Comparison of ENCODE assay signal across 22 cellular contexts in genomic region chr12:49951411-49952105, GRCh38. TPM values are rescaled to one million over a fixed set of nuclear protein-coding genes. Genes with fewer than 3 reads are reported as not detected.
DNase-seq lines count a peak whose midpoint lies in the region; ATAC-seq and TF ChIP-seq lines count a peak whose summit lies in the region.
"Had no signal": no experiment of that assay in that cellular context is flagged by ENCODE, and none has a peak within 500 bp of the region (broad histone marks: within the 10 kb centered on the region; RNA-seq: fewer than 3 reads in every experiment).

No MANE protein-coding gene starts in this region.

- peak; percentile 21 for DNase-seq in activated naive CD8-positive, alpha-beta T cell treated with anti-CD3 and anti-CD28 coated beads, Interleukin-2, amount 10 ng/mL, durations not matched to agents 7 days and 5 days
- DNase-seq in activated naive CD8-positive, alpha-beta T cell treated with anti-CD3 and anti-CD28 coated beads, Interleukin-2, amount 50 U/mL, for 24 hours = no peak
- peak; percentile 31 for DNase-seq in RWPE2 (ENCODE audit: low spot score)
- peak; percentile 20 to 56 for DNase-seq in left lung
- peak; percentile 54 for DNase-seq in upper lobe of right lung
- no peak for DNase-seq in effector CD4-positive, alpha-beta T cell
- DNase-seq: 8988T; CD8-positive, alpha-beta T cell; EL; KBM-7; NCI-H146; NCI-H2029 treated with DMSO at 0.1 percent for 48 hours; NCI-H2171; NCI-H446 treated with DMSO at 0.1 percent for 48 hours; SHP77 had no signal

- intact Hi-C loops in left lung (cut with DNase I) = no loop called here
- intact Hi-C loops in upper lobe of right lung (cut with DNase I) = no loop called here

- H3K27ac ChIP-seq in RWPE2 (ENCODE audit: poor library complexity, severe bottlenecking) = no peak overlapping the region
- no peak overlapping the region for H3K27ac ChIP-seq in left lung
- H3K27ac ChIP-seq in upper lobe of right lung = no peak overlapping the region
- H3K27ac ChIP-seq: SK-N-MC had no signal

- TF ChIP-seq CTCF in RWPE2 (IDR thresholded peaks at IDR 0.05; ENCODE audit: poor library complexity, severe bottlenecking) (no peak), left lung (IDR thresholded peaks at IDR 0.05) (no peak), upper lobe of right lung (IDR thresholded peaks at IDR 0.05) (no peak)

- H3K36me3 ChIP-seq in RWPE2 (ENCODE audit: low read depth) (no peaks in the 10 kb centered on the region), left lung (no peaks in the 10 kb centered on the region), upper lobe of right lung (no peaks in the 10 kb centered on the region)

- H3K27me3 ChIP-seq in RWPE2 (ENCODE audit: insufficient read depth, poor library complexity, severe bottlenecking) (no peaks in the 10 kb centered on the region), left lung (peaks cover 17 to 63% of the 10 kb centered on the region in 2 donors), upper lobe of right lung (peaks cover 30% of the 10 kb centered on the region)

- H3K4me3 Mint-ChIP-seq in activated naive CD8-positive, alpha-beta T cell treated with anti-CD3 and anti-CD28 coated beads, Interleukin-2, amount 10 ng/mL, durations not matched to agents 7 days and 5 days = no peak overlapping the region
- H3K4me3 Mint-ChIP-seq in activated naive CD8-positive, alpha-beta T cell treated with anti-CD3 and anti-CD28 coated beads, Interleukin-2, amount 50 U/mL, for 24 hours = no peak overlapping the region
- H3K4me3 Mint-ChIP-seq: B cell; CD8-positive, alpha-beta T cell; GM23338 had no signal

- no peak overlapping the region for H3K27ac Mint-ChIP-seq in activated naive CD8-positive, alpha-beta T cell treated with anti-CD3 and anti-CD28 coated beads, Interleukin-2, amount 10 ng/mL, durations not matched to agents 7 days and 5 days
- H3K27ac Mint-ChIP-seq in activated naive CD8-positive, alpha-beta T cell treated with anti-CD3 and anti-CD28 coated beads, Interleukin-2, amount 50 U/mL, for 24 hours = no peak overlapping the region
- H3K27ac Mint-ChIP-seq: B cell; CD8-positive, alpha-beta T cell; GM23338 had no signal

- H3K36me3 Mint-ChIP-seq in activated naive CD8-positive, alpha-beta T cell treated with anti-CD3 and anti-CD28 coated beads, Interleukin-2, amount 10 ng/mL, durations not matched to agents 7 days and 5 days = no peaks in the 10 kb centered on the region
- H3K36me3 Mint-ChIP-seq in activated naive CD8-positive, alpha-beta T cell treated with anti-CD3 and anti-CD28 coated beads, Interleukin-2, amount 50 U/mL, for 24 hours (ENCODE audit: low read depth) = no peaks in the 10 kb centered on the region
- H3K36me3 Mint-ChIP-seq: CD8-positive, alpha-beta T cell had no signal

- H3K4me1 Mint-ChIP-seq in activated naive CD8-positive, alpha-beta T cell treated with anti-CD3 and anti-CD28 coated beads, Interleukin-2, amount 10 ng/mL, durations not matched to agents 7 days and 5 days = no peaks in the 10 kb centered on the region
- H3K4me1 Mint-ChIP-seq in activated naive CD8-positive, alpha-beta T cell treated with anti-CD3 and anti-CD28 coated beads, Interleukin-2, amount 50 U/mL, for 24 hours = peaks cover 3% of the 10 kb centered on the region

- no peaks in the 10 kb centered on the region for H3K4me1 ChIP-seq in RWPE2 (ENCODE audit: insufficient read depth, poor library complexity, severe bottlenecking)
- peaks cover 5 to 34% of the 10 kb centered on the region in 2 donors for H3K4me1 ChIP-seq in left lung
- peaks cover 15% of the 10 kb centered on the region for H3K4me1 ChIP-seq in upper lobe of right lung

- no peak for ATAC-seq in activated naive CD8-positive, alpha-beta T cell treated with anti-CD3 and anti-CD28 coated beads, Interleukin-2, amount 10 ng/mL, durations not matched to agents 7 days and 5 days (ENCODE audit: low read depth)
- ATAC-seq in activated naive CD8-positive, alpha-beta T cell treated with anti-CD3 and anti-CD28 coated beads, Interleukin-2, amount 50 U/mL, for 24 hours = no peak
- ATAC-seq in RWPE2 (ENCODE audit: low read depth) = no peak
- no peak for ATAC-seq in left lung
- no peak for ATAC-seq in upper lobe of right lung
- ATAC-seq in GM18858 (IDR thresholded peaks at IDR 0.05; ENCODE audit: unreplicated experiment) = no peak
- ATAC-seq in GM21737 (IDR thresholded peaks at IDR 0.05; ENCODE audit: unreplicated experiment) = no peak
- ATAC-seq: CD8-positive, alpha-beta T cell; GM12878; GM23338; HCT116 had no signal

- H3K9me3 ChIP-seq in RWPE2 (ENCODE audit: severe bottlenecking) (no peaks in the 10 kb centered on the region), left lung (no peaks in the 10 kb centered on the region), upper lobe of right lung (no peaks in the 10 kb centered on the region)

- H3K9me3 Mint-ChIP-seq in activated naive CD8-positive, alpha-beta T cell treated with anti-CD3 and anti-CD28 coated beads, Interleukin-2, amount 10 ng/mL, durations not matched to agents 7 days and 5 days = no peaks in the 10 kb centered on the region
- no peaks in the 10 kb centered on the region for H3K9me3 Mint-ChIP-seq in activated naive CD8-positive, alpha-beta T cell treated with anti-CD3 and anti-CD28 coated beads, Interleukin-2, amount 50 U/mL, for 24 hours
- H3K9me3 Mint-ChIP-seq: CD8-positive, alpha-beta T cell; GM23338 had no signal

- peaks cover 34% of the 10 kb centered on the region for H3K27me3 Mint-ChIP-seq in activated naive CD8-positive, alpha-beta T cell treated with anti-CD3 and anti-CD28 coated beads, Interleukin-2, amount 10 ng/mL, durations not matched to agents 7 days and 5 days
- peaks cover 29% of the 10 kb centered on the region for H3K27me3 Mint-ChIP-seq in activated naive CD8-positive, alpha-beta T cell treated with anti-CD3 and anti-CD28 coated beads, Interleukin-2, amount 50 U/mL, for 24 hours

- POLR2A ChIA-PET in activated naive CD8-positive, alpha-beta T cell treated with anti-CD3 and anti-CD28 coated beads, Interleukin-2, amount 10 ng/mL, durations not matched to agents 7 days and 5 days (lab: Charles Lee) = no interaction called here

- H3K4me3 ChIP-seq in RWPE2 (ENCODE audit: severe bottlenecking) (no peak overlapping the region), left lung (no peak overlapping the region), upper lobe of right lung (no peak overlapping the region)
- H3K4me3 ChIP-seq: GM12878, GM23338, SK-N-MC had no signal

RNA-seq across cellular contexts. Expression of gene AQP2, which starts 1.0 kb away (rescaled TPM):
- total RNA-seq in activated naive CD8-positive, alpha-beta T cell treated with anti-CD3 and anti-CD28 coated beads, Interleukin-2, amount 10 ng/mL, durations not matched to agents 7 days and 5 days = not detected
- total RNA-seq in left lung (under 1 TPM in 1 of 2 donors, not detected in 1; 0.42 TPM), upper lobe of right lung (not detected)
- total RNA-seq: B cell; CD8-positive, alpha-beta T cell; GM12878 had no signal

RNA-seq across cellular contexts. Expression of gene AQP5, which starts 10.1 kb away (rescaled TPM):
- total RNA-seq in activated naive CD8-positive, alpha-beta T cell treated with anti-CD3 and anti-CD28 coated beads, Interleukin-2, amount 10 ng/mL, durations not matched to agents 7 days and 5 days = not detected
- total RNA-seq in left lung (1 to 10 TPM; 7.2 to 7.7 TPM), upper lobe of right lung (14.3 TPM)
- total RNA-seq: B cell; CD8-positive, alpha-beta T cell; GM12878 had no signal

RNA-seq across cellular contexts. Expression of gene AQP6, which starts 21.2 kb away (rescaled TPM):
- total RNA-seq in activated naive CD8-positive, alpha-beta T cell treated with anti-CD3 and anti-CD28 coated beads, Interleukin-2, amount 10 ng/mL, durations not matched to agents 7 days and 5 days = not detected
- total RNA-seq in left lung = under 1 TPM in 1 of 2 donors, not detected in 1; 0.09 TPM
- total RNA-seq in upper lobe of right lung = 0.35 TPM
- total RNA-seq: B cell; CD8-positive, alpha-beta T cell; GM12878; GM23338 had no signal

RNA-seq across cellular contexts. Expression of gene FAIM2, which starts 47.9 kb away (rescaled TPM):
- under 1 TPM in 1 of 2 experiments, not detected in 1; 0.22 TPM for total RNA-seq in activated naive CD8-positive, alpha-beta T cell treated with anti-CD3 and anti-CD28 coated beads, Interleukin-2, amount 10 ng/mL, durations not matched to agents 7 days and 5 days
- 1 to 10 TPM; 1.7 to 1.8 TPM for total RNA-seq in left lung
- 1.2 TPM for total RNA-seq in upper lobe of right lung
- total RNA-seq: B cell; CD8-positive, alpha-beta T cell; GM12878 had no signal

Comparison
In these comparisons a context has a peak if more than half of its experiments do, and no peak if none do; other contexts are left out.
1. DNase-seq: peak in activated naive CD8-positive, alpha-beta T cell treated with anti-CD3 and anti-CD28 coated beads, Interleukin-2, amount 10 ng/mL, durations not matched to agents 7 days and 5 days (single experiment), RWPE2 (single experiment), left lung (2 of 2) and upper lobe of right lung (single experiment); none in activated naive CD8-positive, alpha-beta T cell treated with anti-CD3 and anti-CD28 coated beads, Interleukin-2, amount 50 U/mL, for 24 hours (single experiment) and effector CD4-positive, alpha-beta T cell (single experiment).
2. RNA of gene AQP5, which starts 10.1 kb away (total RNA-seq): 14.3 TPM in upper lobe of right lung (single experiment) and 7.2 to 7.7 TPM in left lung; not detected in activated naive CD8-positive, alpha-beta T cell treated with anti-CD3 and anti-CD28 coated beads, Interleukin-2, amount 10 ng/mL, durations not matched to agents 7 days and 5 days; every median in the first group is over 4 times any median in the second.